14 cellular contexts compared by ENCODE assay signal in genomic region chr21:25360593-25360992, GRCh38.
DNase-seq lines count a peak whose midpoint lies in the region; ATAC-seq, FAIRE-seq and TF ChIP-seq lines count a peak whose summit lies in the region.
"Had no signal": no experiment of that assay in that cellular context is flagged by ENCODE, and none has a peak within 500 bp of the region (broad histone marks: within the 10 kb centered on the region; RNA-seq: fewer than 3 reads in every experiment).

No MANE protein-coding gene starts in this region.

- no peak overlapping the region for H2AFZ ChIP-seq in HepG2 (ENCODE audit: low read length)

- FAIRE-seq in HepG2 (lab: Jason Lieb, UNC) = no peak

- intact Hi-C loops in HepG2 (cut with micrococcal nuclease; ENCODE audit: unreplicated experiment) = no loop called here

- no peak overlapping the region for H3K27ac Mint-ChIP-seq in activated T-helper 17 cell treated with anti-CD3 and anti-CD28 coated beads, Interleukin-2, amount 50 U/mL, for 72 hours
- no peak overlapping the region for H3K27ac Mint-ChIP-seq in stimulated activated effector memory CD8-positive, alpha-beta T cell treated with anti-CD3 and anti-CD28 coated beads, Interleukin-12 subunit alpha, Interleukin-12 subunit beta, amount 100 ng/mL, for 72 hours
- H3K27ac Mint-ChIP-seq: CD4-positive, CD25-positive, alpha-beta regulatory T cell; nephron progenitor cell; T-helper 1 cell treated with Interleukin-12 subunit alpha and Interleukin-12 subunit beta and Interleukin-4 antibody, amounts not matched to agents 30 μg/mL and 1 μg/mL, for 36 hours had no signal

- no peak overlapping the region for H3K4me3 Mint-ChIP-seq in activated T-helper 17 cell treated with anti-CD3 and anti-CD28 coated beads, Interleukin-2, amount 50 U/mL, for 72 hours
- no peak overlapping the region for H3K4me3 Mint-ChIP-seq in stimulated activated effector memory CD8-positive, alpha-beta T cell treated with anti-CD3 and anti-CD28 coated beads, Interleukin-12 subunit alpha, Interleukin-12 subunit beta, amount 100 ng/mL, for 72 hours
- H3K4me3 Mint-ChIP-seq: CD4-positive, CD25-positive, alpha-beta regulatory T cell; nephron progenitor cell; T-helper 1 cell treated with Interleukin-12 subunit alpha and Interleukin-12 subunit beta and Interleukin-4 antibody, amounts not matched to agents 30 μg/mL and 1 μg/mL, for 36 hours had no signal

- peaks cover 41% of the 10 kb centered on the region for H3K9me3 ChIP-seq in HepG2 (ENCODE audit: low read length)
- H3K9me3 ChIP-seq: HAP-1 had no signal

- H3K36me3 Mint-ChIP-seq in activated T-helper 17 cell treated with anti-CD3 and anti-CD28 coated beads, Interleukin-2, amount 50 U/mL, for 72 hours (ENCODE audit: low read depth) = no peaks in the 10 kb centered on the region
- no peaks in the 10 kb centered on the region for H3K36me3 Mint-ChIP-seq in stimulated activated effector memory CD8-positive, alpha-beta T cell treated with anti-CD3 and anti-CD28 coated beads, Interleukin-12 subunit alpha, Interleukin-12 subunit beta, amount 100 ng/mL, for 72 hours
- H3K36me3 Mint-ChIP-seq: CD4-positive, CD25-positive, alpha-beta regulatory T cell had no signal

- TF ChIP-seq EP300 in HepG2 (IDR thresholded peaks at IDR 0.05; ENCODE audit: low read depth in 2 of 2, low read length in 2 of 2) = no peak
- no peak for TF ChIP-seq EP300 in HepG2 (CRISPR knock-in tag; IDR thresholded peaks at IDR 0.05; ENCODE audit: borderline replicate concordance)

- no peaks in the 10 kb centered on the region for H3K36me3 ChIP-seq in HepG2 (replicated peaks in 1 of 2; ENCODE audit: control insufficient read depth in 1 of 2, insufficient read depth in 2 of 2, low read length in 2 of 2)
- H3K36me3 ChIP-seq: HAP-1 had no signal

- in situ Hi-C loops in HepG2 (cut with HindIII; ENCODE audit: extremely low pct_ligation_motif_present, low pct_unique_long_range_greater_than_20kb) = no loop called here

- peaks cover 10% of the 10 kb centered on the region for H3K27me3 Mint-ChIP-seq in activated T-helper 17 cell treated with anti-CD3 and anti-CD28 coated beads, Interleukin-2, amount 50 U/mL, for 72 hours
- H3K27me3 Mint-ChIP-seq: CD4-positive, CD25-positive, alpha-beta regulatory T cell had no signal

- peak; percentile 25 to 27 for ATAC-seq in activated CD4-positive, CD25-positive, alpha-beta regulatory T cell treated with anti-CD3 and anti-CD28 coated beads, Interleukin-2, amount 50 U/mL, for 24 hours
- ATAC-seq in HG02798 (IDR thresholded peaks at IDR 0.05; ENCODE audit: poor library complexity, unreplicated experiment) (peak; percentile 52), HepG2 (no peak)
- ATAC-seq in activated T-helper 17 cell treated with anti-CD3 and anti-CD28 coated beads, Interleukin-2, amount 50 U/mL, for 72 hours (replicated peaks) = peak; percentile 37
- ATAC-seq in stimulated activated effector memory CD8-positive, alpha-beta T cell treated with anti-CD3 and anti-CD28 coated beads, Interleukin-12 subunit alpha, Interleukin-12 subunit beta, amount 100 ng/mL, for 72 hours = peak; percentile 59

- no peak overlapping the region for H3K4me2 ChIP-seq in HepG2 (ENCODE audit: low read depth, low read length)

- no peak overlapping the region for H3K9ac ChIP-seq in HepG2 (ENCODE audit: insufficient read depth, low read depth, low read length)

- H3K4me1 ChIP-seq in HepG2 (ENCODE audit: insufficient read depth, low read length) = no peaks in the 10 kb centered on the region
- H3K4me1 ChIP-seq: HAP-1 had no signal

- no peak overlapping the region for H3K27ac ChIP-seq in HepG2 (ENCODE audit: extremely low read length, insufficient read depth, low read length)

- H3K4me1 Mint-ChIP-seq in activated T-helper 17 cell treated with anti-CD3 and anti-CD28 coated beads, Interleukin-2, amount 50 U/mL, for 72 hours = peaks cover 14% of the 10 kb centered on the region
- H3K4me1 Mint-ChIP-seq in stimulated activated effector memory CD8-positive, alpha-beta T cell treated with anti-CD3 and anti-CD28 coated beads, Interleukin-12 subunit alpha, Interleukin-12 subunit beta, amount 100 ng/mL, for 72 hours = no peaks in the 10 kb centered on the region
- H3K4me1 Mint-ChIP-seq: CD4-positive, CD25-positive, alpha-beta regulatory T cell; nephron progenitor cell had no signal

- no TSS peak for BruUV-seq in HepG2 (replicated peaks; lab: Mats Ljungman, UMichigan)

- CTCF ChIA-PET in HepG2 (lab: Yijun Ruan, JAX; ENCODE audit: low intra/inter-chr PET ratio, low total read pairs) = no interaction called here

- H3K9me3 Mint-ChIP-seq in activated T-helper 17 cell treated with anti-CD3 and anti-CD28 coated beads, Interleukin-2, amount 50 U/mL, for 72 hours = no peaks in the 10 kb centered on the region
- no peaks in the 10 kb centered on the region for H3K9me3 Mint-ChIP-seq in stimulated activated effector memory CD8-positive, alpha-beta T cell treated with anti-CD3 and anti-CD28 coated beads, Interleukin-12 subunit alpha, Interleukin-12 subunit beta, amount 100 ng/mL, for 72 hours
- H3K9me3 Mint-ChIP-seq: nephron progenitor cell; T-helper 1 cell treated with Interleukin-12 subunit alpha and Interleukin-12 subunit beta and Interleukin-4 antibody, amounts not matched to agents 30 μg/mL and 1 μg/mL, for 36 hours had no signal

- H3K27me3 ChIP-seq in HepG2 (ENCODE audit: control insufficient read depth in 1 of 2, insufficient read depth in 2 of 2, low read length in 2 of 2) = no peaks in the 10 kb centered on the region

- no peak for DNase-seq in activated CD4-positive, CD25-positive, alpha-beta regulatory T cell treated with anti-CD3 and anti-CD28 coated beads, Interleukin-2, amount 50 U/mL, for 72 hours
- no peak for DNase-seq in stimulated activated effector memory CD8-positive, alpha-beta T cell treated with anti-CD3 and anti-CD28 coated beads, Interleukin-12 subunit alpha, Interleukin-12 subunit beta, amount 100 ng/mL, for 72 hours (ENCODE audit: low spot score in 2 of 2)
- DNase-seq in erythroblast (lab: John Stamatoyannopoulos, UW) = no peak
- DNase-seq in ureter (ENCODE audit: low spot score) = no peak
- no peak for DNase-seq in HepG2 (ENCODE audit: low spot score)
- DNase-seq: CD4-positive, CD25-positive, alpha-beta regulatory T cell; effector CD4-positive, alpha-beta T cell; NCI-H2171 treated with DMSO at 0.1 percent for 48 hours; nephron progenitor cell had no signal

- H4K20me1 ChIP-seq in HepG2 (ENCODE audit: insufficient read depth, low read length) = no peaks in the 10 kb centered on the region

- H3K79me2 ChIP-seq in HepG2 (ENCODE audit: insufficient read depth, low read length) = no peaks in the 10 kb centered on the region

- TF ChIP-seq CTCF in HepG2 (CRISPR knock-in tag; IDR thresholded peaks at IDR 0.05) = no peak

- 13% methylated on average over 2 of the region's 2 CpGs for WGBS in HepG2 (ENCODE audit: low lambda C conversion rate)

- no peak overlapping the region for H3K4me3 ChIP-seq in HepG2 (replicated peaks in 1 of 3; ENCODE audit: insufficient read depth in 1 of 3, low read depth in 2 of 3, low read length in 3 of 3)
- H3K4me3 ChIP-seq: HAP-1 had no signal

- POLR2A ChIA-PET in HepG2 (lab: Yijun Ruan, JAX) = no interaction called here

- no peak for TF ChIP-seq RAD21 in HepG2 (CRISPR knock-in tag; IDR thresholded peaks at IDR 0.05)

- no peak for TF ChIP-seq POLR2A in erythroblast (IDR thresholded peaks at IDR 0.05; ENCODE audit: low read length)
- no peak for TF ChIP-seq POLR2A in HepG2 (IDR thresholded peaks at IDR 0.05; ENCODE audit: insufficient read depth in 1 of 2, low read depth in 2 of 2, low read length in 2 of 2)

TF ChIP-seq in HepG2, 621 proteins besides CTCF, POLR2A, EP300 and RAD21 (continues in another document):
- TF ChIP-seq ZNF256 (CRISPR knock-in tag; conservative IDR thresholded peaks at IDR 0.05) (no peak), ATF7 (IDR thresholded peaks at IDR 0.05) (no peak), ATF7 (CRISPR knock-in tag; IDR thresholded peaks at IDR 0.05) (no peak), HNF4G (IDR thresholded peaks at IDR 0.05; ENCODE audit: borderline replicate concordance, low read depth, low read length) (no peak), HNF4G (CRISPR knock-in tag; IDR thresholded peaks at IDR 0.05; ENCODE audit: borderline replicate concordance, low read depth) (no peak), HNF1A (IDR thresholded peaks at IDR 0.05; ENCODE audit: low read depth) (no peak), HNF1A (CRISPR knock-in tag; IDR thresholded peaks at IDR 0.05; ENCODE audit: borderline replicate concordance) (no peak)
